1 cellular context compared by ENCODE assay signal in the genomic region with DNA sequence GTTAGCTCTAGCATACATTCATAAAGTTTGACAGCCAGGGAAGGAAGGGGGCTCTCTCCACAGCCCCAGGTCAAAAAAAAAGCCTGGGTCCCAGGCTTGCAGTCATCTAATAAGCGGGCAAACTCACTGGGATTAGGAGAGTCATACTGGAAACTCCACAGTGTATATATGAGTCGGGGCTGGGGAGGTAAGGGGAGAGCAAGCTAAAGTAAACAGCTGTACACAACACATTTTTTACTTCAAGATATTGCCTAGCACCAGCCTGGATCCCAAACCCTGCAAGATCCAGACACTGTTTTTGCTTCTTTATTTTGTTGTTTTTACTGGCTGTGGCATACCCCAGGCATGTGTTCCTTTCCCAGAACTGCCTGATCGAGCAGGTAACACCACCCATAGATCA.
TF ChIP-seq lines count a peak whose summit lies in the region.

No MANE protein-coding gene starts in this region.

TF ChIP-seq in A549, 52 proteins besides CTCF, POLR2A, EP300 and RAD21 (continued from another document):
- TF ChIP-seq, protein P1, sequence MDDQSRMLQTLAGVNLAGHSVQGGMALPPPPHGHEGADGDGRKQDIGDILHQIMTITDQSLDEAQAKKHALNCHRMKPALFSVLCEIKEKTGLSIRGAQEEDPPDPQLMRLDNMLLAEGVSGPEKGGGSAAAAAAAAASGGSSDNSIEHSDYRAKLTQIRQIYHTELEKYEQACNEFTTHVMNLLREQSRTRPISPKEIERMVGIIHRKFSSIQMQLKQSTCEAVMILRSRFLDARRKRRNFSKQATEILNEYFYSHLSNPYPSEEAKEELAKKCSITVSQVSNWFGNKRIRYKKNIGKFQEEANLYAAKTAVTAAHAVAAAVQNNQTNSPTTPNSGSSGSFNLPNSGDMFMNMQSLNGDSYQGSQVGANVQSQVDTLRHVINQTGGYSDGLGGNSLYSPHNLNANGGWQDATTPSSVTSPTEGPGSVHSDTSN (IDR thresholded peaks at IDR 0.05), result no peak
- TF ChIP-seq NR3C1 (IDR thresholded peaks at IDR 0.05) (no peak), ESRRA (IDR thresholded peaks at IDR 0.05; ENCODE audit: borderline replicate concordance, low read length) (no peak), KDM5A (IDR thresholded peaks at IDR 0.05) (no peak), ZNF302 (CRISPR knock-in tag; IDR thresholded peaks at IDR 0.05) (no peak), PHF8 (IDR thresholded peaks at IDR 0.05; ENCODE audit: borderline replicate concordance, low read depth) (no peak)
